ENCODE assay signal across 29 cellular contexts in the genomic region with DNA sequence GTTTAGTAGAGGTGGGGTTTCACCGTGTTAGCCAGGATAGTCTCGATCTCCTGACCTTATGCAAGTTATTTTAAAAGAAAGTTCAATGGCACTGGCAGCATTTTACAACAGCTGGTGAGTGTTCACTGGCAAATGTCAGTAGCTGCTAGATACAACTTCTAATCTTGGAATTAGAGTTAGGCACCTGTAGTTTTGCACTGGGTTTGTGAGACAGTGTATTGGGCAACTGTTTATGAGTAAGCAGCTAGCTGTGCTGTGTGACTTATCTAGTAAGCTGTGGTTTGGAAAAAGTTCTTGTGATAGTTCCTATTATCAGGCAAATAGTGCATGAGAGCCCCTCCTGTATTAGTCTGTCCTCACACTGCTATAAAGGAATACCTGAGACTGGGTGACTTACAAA.
DNase-seq lines count a peak whose midpoint lies in the region; ATAC-seq, FAIRE-seq and TF ChIP-seq lines count a peak whose summit lies in the region.
"Had no signal": no experiment of that assay in that cellular context is flagged by ENCODE, and none has a peak within 500 bp of the region (broad histone marks: within the 10 kb centered on the region; RNA-seq: fewer than 3 reads in every experiment).

No MANE protein-coding gene starts in this region.

- TF ChIP-seq CTCF in K562 (IDR thresholded peaks at IDR 0.05 in 2 of 3, conservative IDR thresholded peaks at IDR 0.05 in 1 of 3; ENCODE audit: insufficient read depth in 2 of 3, low read depth in 1 of 3, low read length in 3 of 3), result no peak

- no peak for FAIRE-seq in K562 (lab: Jason Lieb, UNC)
- FAIRE-seq: endothelial cell of umbilical vein, RCC 7860 had no signal

- H4K20me1 ChIP-seq in K562 (replicated peaks; ENCODE audit: control insufficient read depth, insufficient read depth, low read length), result no peaks in the 10 kb centered on the region

- no peaks in the 10 kb centered on the region for H3K9me1 ChIP-seq in K562 (ENCODE audit: control insufficient read depth, insufficient read depth, low read length)

- CTCF ChIA-PET in K562 (lab: Yijun Ruan, JAX; ENCODE audit: low intra/inter-chr PET ratio), result no interaction called here

- intact Hi-C loops in K562 (cut with micrococcal nuclease), result no loop called here

- no peak for TF ChIP-seq POLR2A in K562 (conservative IDR thresholded peaks at IDR 0.05)

- POLR2A ChIA-PET in K562 (lab: Yijun Ruan, JAX), result no interaction called here

- H3K9ac ChIP-seq in K562 (ENCODE audit: insufficient read depth in 1 of 2, low read depth in 2 of 2, low read length in 2 of 2), result no peak overlapping the region

- BruUV-seq in K562 (replicated peaks; lab: Mats Ljungman, UMichigan), result no TSS peak

- peaks cover 0 to 2% of the 10 kb centered on the region in 2 experiments; a peak in 1 of 5 replicates for H3K4me1 ChIP-seq in K562 (replicated peaks in 1 of 2; ENCODE audit: control insufficient read depth in 2 of 2, insufficient read depth in 2 of 2, low read length in 2 of 2)
- H3K4me1 ChIP-seq: ascending aorta, stomach, vagina had no signal

- H3K4me2 ChIP-seq in K562 (ENCODE audit: insufficient read depth, low read length), result no peak overlapping the region
- H3K4me2 ChIP-seq: smooth muscle cell had no signal

- H3K79me2 ChIP-seq in K562 (ENCODE audit: control insufficient read depth, insufficient read depth, low read length), result no peaks in the 10 kb centered on the region

- DNase-seq in HCEC 1CT (peak; percentile 5), MV-4-11 (lab: John Stamatoyannopoulos, UW) (peak; percentile 75), K562 (ENCODE audit: extremely low read depth in 1 of 4, low spot score in 3 of 4) (no peak), iris pigment epithelial cell (ENCODE audit: low read depth) (peak; percentile 36), LoVo (ENCODE audit: low spot score) (no peak), UCSD-AML1 (lab: John Stamatoyannopoulos, UW; ENCODE audit: unreplicated experiment) (no peak), activated T-cell treated with anti-CD3 and anti-CD28 coated beads for 4 hours (no peak)
- DNase-seq: activated CD4-positive, alpha-beta memory T cell treated with anti-CD3 and anti-CD28 coated beads, Interleukin-2, amount 10 ng/mL, durations not matched to agents 7 days and 5 days; activated CD4-positive, alpha-beta T cell treated with anti-CD3 and anti-CD28 coated beads for 1 hour; activated CD8-positive, alpha-beta memory T cell treated with anti-CD3 and anti-CD28 coated beads, Interleukin-2, amount 50 U/mL, for 48 hours; cerebellar nuclear complex; DMS79; GF-D8; mesenchymal stem cell; NCI-H1694 treated with DMSO at 0.1 percent for 48 hours; NCI-H2171; NCI-H510A treated with DMSO at 0.1 percent for 48 hours; stimulated activated CD4-positive, alpha-beta T cell treated with anti-CD3 and anti-CD28 coated beads, Interleukin-1b, Interleukin-23, amount 100 ng/mL, for 48 hours; stimulated activated CD8-positive, alpha-beta memory T cell treated with anti-CD3 and anti-CD28 coated beads, Interleukin-4, amount 100 ng/mL, for 48 hours; stomach had no signal

- H3K4me3 ChIP-seq in K562, result no peak overlapping the region
- H3K4me3 ChIP-seq: ascending aorta, smooth muscle cell, stomach, thyroid gland, vagina had no signal

- ATAC-seq in K562, result no peak
- ATAC-seq in esophagus mucosa, result no peak
- ATAC-seq: activated naive CD4-positive, alpha-beta T cell treated with anti-CD3 and anti-CD28 coated beads, Interleukin-2, amount 50 U/mL, for 72 hours had no signal

- WGBS in K562 (ENCODE audit: insufficient coverage, low coverage, missing lambda C conversion rate), result 0% methylated on average over 2 of the region's 2 CpGs

- no peaks in the 10 kb centered on the region for H3K36me3 ChIP-seq in K562 (ENCODE audit: control insufficient read depth, insufficient read depth, low read length)
- H3K36me3 ChIP-seq: ascending aorta, stomach, thyroid gland, vagina had no signal

- H2AFZ ChIP-seq in K562 (ENCODE audit: low read depth, low read length), result no peak overlapping the region; the same call in 1 of the 2 replicates

- TF ChIP-seq RAD21 in K562 (CRISPR knock-in tag; conservative IDR thresholded peaks at IDR 0.05 in 1 of 2, IDR thresholded peaks at IDR 0.05 in 1 of 2), result no peak

- no peak for TF ChIP-seq EP300 in K562 (IDR thresholded peaks at IDR 0.05; ENCODE audit: low read length)

- peaks cover 30 to 48% of the 10 kb centered on the region in 2 experiments; a peak in 4 of 5 replicates for H3K27me3 ChIP-seq in K562 (ENCODE audit: control insufficient read depth in 2 of 2, insufficient read depth in 2 of 2, low read length in 2 of 2)
- H3K27me3 ChIP-seq: ascending aorta, stomach, thyroid gland, vagina had no signal

- no peak overlapping the region for H3K27ac ChIP-seq in K562 (ENCODE audit: extremely low read depth, low read depth, low read length)
- H3K27ac ChIP-seq: ascending aorta, C4-2B, stomach, vagina had no signal

- in situ Hi-C loops in K562 (cut with MboI), result no loop called here

- H3K9me3 ChIP-seq in K562 (replicated peaks; ENCODE audit: control insufficient read depth, insufficient read depth, low read depth, low read length), result no peaks in the 10 kb centered on the region
- H3K9me3 ChIP-seq: ascending aorta, stomach, thyroid gland, vagina had no signal

TF ChIP-seq in K562, 482 proteins besides CTCF, POLR2A, EP300 and RAD21 (continues in another document):
- TF ChIP-seq, protein P1, sequence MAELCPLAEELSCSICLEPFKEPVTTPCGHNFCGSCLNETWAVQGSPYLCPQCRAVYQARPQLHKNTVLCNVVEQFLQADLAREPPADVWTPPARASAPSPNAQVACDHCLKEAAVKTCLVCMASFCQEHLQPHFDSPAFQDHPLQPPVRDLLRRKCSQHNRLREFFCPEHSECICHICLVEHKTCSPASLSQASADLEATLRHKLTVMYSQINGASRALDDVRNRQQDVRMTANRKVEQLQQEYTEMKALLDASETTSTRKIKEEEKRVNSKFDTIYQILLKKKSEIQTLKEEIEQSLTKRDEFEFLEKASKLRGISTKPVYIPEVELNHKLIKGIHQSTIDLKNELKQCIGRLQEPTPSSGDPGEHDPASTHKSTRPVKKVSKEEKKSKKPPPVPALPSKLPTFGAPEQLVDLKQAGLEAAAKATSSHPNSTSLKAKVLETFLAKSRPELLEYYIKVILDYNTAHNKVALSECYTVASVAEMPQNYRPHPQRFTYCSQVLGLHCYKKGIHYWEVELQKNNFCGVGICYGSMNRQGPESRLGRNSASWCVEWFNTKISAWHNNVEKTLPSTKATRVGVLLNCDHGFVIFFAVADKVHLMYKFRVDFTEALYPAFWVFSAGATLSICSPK (IDR thresholded peaks at IDR 0.05; ENCODE audit: borderline replicate concordance), result no peak
- TF ChIP-seq GABPA (tag; conservative IDR thresholded peaks at IDR 0.05; ENCODE audit: low read depth), result no peak
- no peak for TF ChIP-seq TBP (optimal IDR thresholded peaks at IDR 0.05; ENCODE audit: low read depth, low read length)
- no peak for TF ChIP-seq TAF1 (IDR thresholded peaks at IDR 0.05; ENCODE audit: control insufficient read depth, extremely low read depth, insufficient read depth, low read length, severe bottlenecking)
- TF ChIP-seq, protein P2, sequence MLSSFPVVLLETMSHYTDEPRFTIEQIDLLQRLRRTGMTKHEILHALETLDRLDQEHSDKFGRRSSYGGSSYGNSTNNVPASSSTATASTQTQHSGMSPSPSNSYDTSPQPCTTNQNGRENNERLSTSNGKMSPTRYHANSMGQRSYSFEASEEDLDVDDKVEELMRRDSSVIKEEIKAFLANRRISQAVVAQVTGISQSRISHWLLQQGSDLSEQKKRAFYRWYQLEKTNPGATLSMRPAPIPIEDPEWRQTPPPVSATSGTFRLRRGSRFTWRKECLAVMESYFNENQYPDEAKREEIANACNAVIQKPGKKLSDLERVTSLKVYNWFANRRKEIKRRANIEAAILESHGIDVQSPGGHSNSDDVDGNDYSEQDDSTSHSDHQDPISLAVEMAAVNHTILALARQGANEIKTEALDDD (IDR thresholded peaks at IDR 0.05), result 0 out of 2 replicates have a peak, but pooled peaks have one; percentile 16
- no peak for TF ChIP-seq ZNF551 (CRISPR knock-in tag; IDR thresholded peaks at IDR 0.05)
- no peak for TF ChIP-seq ETV5 (CRISPR knock-in tag; IDR thresholded peaks at IDR 0.05; ENCODE audit: low read depth)
- no peak for TF ChIP-seq BRCA1 (IDR thresholded peaks at IDR 0.05)
- TF ChIP-seq BRCA1 (CRISPR knock-in tag; IDR thresholded peaks at IDR 0.05), result no peak
- no peak for TF ChIP-seq TAF9B (IDR thresholded peaks at IDR 0.05; ENCODE audit: partially characterized antibody)
- no peak for TF ChIP-seq ATF1 (CRISPR knock-in tag; IDR thresholded peaks at IDR 0.05)
- TF ChIP-seq ATF1 (tag; IDR thresholded peaks at IDR 0.05), result no peak
- TF ChIP-seq RHOXF2B (CRISPR knock-in tag; conservative IDR thresholded peaks at IDR 0.05), result no peak
- TF ChIP-seq, protein P3, sequence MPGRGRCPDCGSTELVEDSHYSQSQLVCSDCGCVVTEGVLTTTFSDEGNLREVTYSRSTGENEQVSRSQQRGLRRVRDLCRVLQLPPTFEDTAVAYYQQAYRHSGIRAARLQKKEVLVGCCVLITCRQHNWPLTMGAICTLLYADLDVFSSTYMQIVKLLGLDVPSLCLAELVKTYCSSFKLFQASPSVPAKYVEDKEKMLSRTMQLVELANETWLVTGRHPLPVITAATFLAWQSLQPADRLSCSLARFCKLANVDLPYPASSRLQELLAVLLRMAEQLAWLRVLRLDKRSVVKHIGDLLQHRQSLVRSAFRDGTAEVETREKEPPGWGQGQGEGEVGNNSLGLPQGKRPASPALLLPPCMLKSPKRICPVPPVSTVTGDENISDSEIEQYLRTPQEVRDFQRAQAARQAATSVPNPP (IDR thresholded peaks at IDR 0.05; ENCODE audit: borderline replicate concordance, insufficient read depth, insufficient read length), result no peak
- TF ChIP-seq, protein P4, sequence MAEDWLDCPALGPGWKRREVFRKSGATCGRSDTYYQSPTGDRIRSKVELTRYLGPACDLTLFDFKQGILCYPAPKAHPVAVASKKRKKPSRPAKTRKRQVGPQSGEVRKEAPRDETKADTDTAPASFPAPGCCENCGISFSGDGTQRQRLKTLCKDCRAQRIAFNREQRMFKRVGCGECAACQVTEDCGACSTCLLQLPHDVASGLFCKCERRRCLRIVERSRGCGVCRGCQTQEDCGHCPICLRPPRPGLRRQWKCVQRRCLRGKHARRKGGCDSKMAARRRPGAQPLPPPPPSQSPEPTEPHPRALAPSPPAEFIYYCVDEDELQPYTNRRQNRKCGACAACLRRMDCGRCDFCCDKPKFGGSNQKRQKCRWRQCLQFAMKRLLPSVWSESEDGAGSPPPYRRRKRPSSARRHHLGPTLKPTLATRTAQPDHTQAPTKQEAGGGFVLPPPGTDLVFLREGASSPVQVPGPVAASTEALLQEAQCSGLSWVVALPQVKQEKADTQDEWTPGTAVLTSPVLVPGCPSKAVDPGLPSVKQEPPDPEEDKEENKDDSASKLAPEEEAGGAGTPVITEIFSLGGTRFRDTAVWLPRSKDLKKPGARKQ (CRISPR knock-in tag; IDR thresholded peaks at IDR 0.05), result no peak
- TF ChIP-seq RFX5 (IDR thresholded peaks at IDR 0.05; ENCODE audit: low read depth, low read length), result no peak
- no peak for TF ChIP-seq CEBPG (CRISPR knock-in tag; IDR thresholded peaks at IDR 0.05)
- TF ChIP-seq CEBPG (tag; conservative IDR thresholded peaks at IDR 0.05 in 1 of 2, IDR thresholded peaks at IDR 0.05 in 1 of 2), result peak; percentile 12 to 29; a peak in 1 of 4 replicates

Comparison
In these comparisons a context has a peak if more than half of its experiments do, and no peak if none do; other contexts are left out.
1. DNase-seq: peak in HCEC 1CT (single experiment), MV-4-11 (single experiment) and iris pigment epithelial cell (single experiment); none in K562 (0 of 4), LoVo (single experiment), UCSD-AML1 (single experiment) and activated T-cell treated with anti-CD3 and anti-CD28 coated beads for 4 hours (single experiment).